In the genomic region with DNA sequence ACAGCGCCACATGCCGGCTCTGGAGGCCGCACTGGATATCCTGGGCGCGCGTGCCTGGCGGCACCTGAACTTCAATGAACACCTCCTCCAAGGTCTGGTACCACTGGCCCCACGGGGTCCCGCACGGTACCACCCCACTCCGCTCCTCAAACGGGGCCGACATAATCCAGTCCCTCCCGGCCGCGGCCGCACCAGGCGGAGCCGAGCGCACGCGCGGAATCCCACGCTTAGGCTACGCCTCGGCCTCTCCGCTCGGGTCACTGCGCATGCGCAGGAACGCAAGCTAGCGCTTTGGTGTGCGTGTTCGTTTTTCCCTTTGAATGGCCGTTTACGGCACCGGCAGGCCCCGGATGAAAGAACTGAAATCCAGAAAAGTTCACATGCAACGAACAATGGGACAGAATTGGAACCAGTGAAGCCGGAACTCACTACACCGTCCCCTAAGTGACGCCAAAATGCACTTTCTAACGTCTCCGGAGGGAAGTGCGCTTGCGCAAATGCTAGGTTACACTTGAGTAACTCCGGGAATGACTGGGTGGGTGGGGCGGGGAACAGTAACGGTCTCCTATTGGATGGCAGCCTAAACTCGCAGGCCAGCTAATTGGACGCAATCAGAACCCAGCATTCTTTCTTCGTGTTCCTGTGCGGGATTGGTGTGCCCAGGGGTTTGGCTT, we compare ENCODE assay signal across 8 cellular contexts. TPM values are rescaled to one million over a fixed set of nuclear protein-coding genes. Genes with fewer than 3 reads are reported as not detected.
A peak's percentile ranks its signal among the peaks of the same experiment; 100 is the strongest.
DNase-seq lines count a peak whose midpoint lies in the region; ATAC-seq, FAIRE-seq and TF ChIP-seq lines count a peak whose summit lies in the region.

A gene with protein sequence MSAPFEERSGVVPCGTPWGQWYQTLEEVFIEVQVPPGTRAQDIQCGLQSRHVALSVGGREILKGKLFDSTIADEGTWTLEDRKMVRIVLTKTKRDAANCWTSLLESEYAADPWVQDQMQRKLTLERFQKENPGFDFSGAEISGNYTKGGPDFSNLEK (minus strand): TSS at position 215 of the 674 bp plus-strand sequence. CDS start 52 bp downstream, at position 163.

- no peaks in the 10 kb centered on the region for H3K9me3 Mint-ChIP-seq in T-cell

- H3K36me3 ChIP-seq in adrenal gland (replicated peaks in 1 of 2) (peaks cover 0 to under 1% of the 10 kb centered on the region in 2 donors), heart right ventricle (peaks cover 0 to 19% (median 7%) of the 10 kb centered on the region in 9 donors), upper lobe of right lung (peaks cover 14% of the 10 kb centered on the region)

- TF ChIP-seq POLR2A in GM12891 (IDR thresholded peaks at IDR 0.05; ENCODE audit: low read depth, low read length), result peak; percentile 95
- TF ChIP-seq POLR2A in adrenal gland (IDR thresholded peaks at IDR 0.05), result peak; percentile 67 to 85

- 0 to 2% (median 1%) methylated on average over 13 to 53 of the region's 53 CpGs for WGBS in adrenal gland, 4 donors
- WGBS in heart right ventricle, 2 donors, result 0 to 1% methylated on average over 53 of the region's 53 CpGs

- H3K4me1 ChIP-seq in adrenal gland (replicated peaks in 1 of 2) (peaks cover 16 to 38% of the 10 kb centered on the region in 2 donors), heart right ventricle (peaks cover 6 to 37% (median 30%) of the 10 kb centered on the region in 9 donors), upper lobe of right lung (peaks cover 20% of the 10 kb centered on the region)

- peak; percentile 99 for FAIRE-seq in GM12891 (lab: Jason Lieb, UNC)

- peaks cover 14% of the 10 kb centered on the region for H3K36me3 Mint-ChIP-seq in T-cell

- POLR2A ChIA-PET in T-cell (lab: Charles Lee), result interaction anchor here (0.6 to 3.2 kb wide), 10 partner anchors 12 to 49 kb away, joined by 3 to 29 read pairs (median 6); a partner anchor contains a TSS

- H3K4me3 ChIP-seq in adrenal gland (peak within 1 kb of the TSS; percentile 7 to 73 (median 50)), heart right ventricle (peak within 1 kb of the TSS; percentile 64 to 98 (median 81)), upper lobe of right lung (peak within 1 kb of the TSS; percentile 70)

- intact Hi-C loops in adrenal gland (cut with DNase I) (loop anchor here in 1 of 2 donors (5.0 kb wide), 1 partner anchor 47 kb away; a partner anchor contains a TSS), heart right ventricle (cut with DNase I) (loop anchor here in 8 of 10 donors (1.0 to 10.0 kb wide), 8 partner anchors 21 to 47 kb away; a partner anchor contains a TSS), posterior cingulate gyrus (cut with DNase I) (loop anchor here (1.0 kb wide), 1 partner anchor 45 kb away; a partner anchor contains a TSS), upper lobe of right lung (cut with DNase I) (no loop called here)

- H3K9me3 ChIP-seq in adrenal gland (replicated peaks in 1 of 3) (no peaks in the 10 kb centered on the region), heart right ventricle (no peaks in the 10 kb centered on the region), upper lobe of right lung (no peaks in the 10 kb centered on the region)

- CTCF ChIA-PET in T-cell (lab: Charles Lee), result interaction anchor here (0.6 to 3.7 kb wide), 18 partner anchors 9 to 52 kb away, joined by 3 to 55 read pairs (median 6); a partner anchor contains a TSS

- peak within 1 kb of the TSS; percentile 93 to 98 (median 96) for H3K4me3 Mint-ChIP-seq in T-cell

- DNase-seq in GM12891 (ENCODE audit: insufficient read length, low spot score) (peak; percentile 48), NCI-H1436 treated with DMSO at 0.1 percent for 48 hours (lab: John Stamatoyannopoulos, UW) (peak; percentile 96), T-cell (peak; percentile 89 to 97 (median 92)), adrenal gland (peak; percentile 95 to 99 (median 97)), heart right ventricle (peak; percentile 97 to 98), posterior cingulate gyrus (peak; percentile 90 to 99 (median 95)), upper lobe of right lung (peak; percentile 99)

- H3K27ac ChIP-seq in adrenal gland (peak within 1 kb of the TSS; percentile 89 to 98 (median 94)), heart right ventricle (peak within 1 kb of the TSS; percentile 89 to 99 (median 94)), upper lobe of right lung (peak within 1 kb of the TSS; percentile 97)

- H3K4me1 Mint-ChIP-seq in T-cell, result peaks cover 50 to 62% (median 52%) of the 10 kb centered on the region in 3 donors

- peak within 1 kb of the TSS; percentile 98 to 99 for H3K27ac Mint-ChIP-seq in T-cell

- no peaks in the 10 kb centered on the region for H3K27me3 Mint-ChIP-seq in T-cell

- H3K27me3 ChIP-seq in adrenal gland (no peaks in the 10 kb centered on the region), heart right ventricle (no peaks in the 10 kb centered on the region), upper lobe of right lung (no peaks in the 10 kb centered on the region)

- TF ChIP-seq CTCF in adrenal gland (IDR thresholded peaks at IDR 0.05) (peak in 1 of 6 experiments; percentile 30), heart right ventricle (IDR thresholded peaks at IDR 0.05) (peak in 5 of 9 donors; percentile 17 to 58 (median 46)), upper lobe of right lung (IDR thresholded peaks at IDR 0.05) (peak; percentile 12)

- ATAC-seq in HG02840 (IDR thresholded peaks at IDR 0.05; ENCODE audit: low FRiP score, unreplicated experiment), result peak; percentile 75
- ATAC-seq in T-cell (replicated peaks in 1 of 4), result peak; percentile 84 to 88 (median 86)
- ATAC-seq in heart right ventricle, result peak; percentile 95 to 98 (median 97)
- peak; percentile 96 for ATAC-seq in upper lobe of right lung

TF ChIP-seq in GM12891, 5 proteins besides CTCF, POLR2A, EP300 and RAD21:
- TF ChIP-seq POU2F2 (IDR thresholded peaks at IDR 0.05; ENCODE audit: low read depth, low read length) (0 out of 2 replicates have a peak, but pooled peaks have one; percentile 11), SPI1 (IDR thresholded peaks at IDR 0.05; ENCODE audit: low read depth, low read length) (peak; percentile 33; the same call in 1 of the 2 replicates), PAX5 (IDR thresholded peaks at IDR 0.05; ENCODE audit: insufficient read depth, low read length, severe bottlenecking) (peak; percentile 81), TAF1 (IDR thresholded peaks at IDR 0.05; ENCODE audit: low read depth, low read length) (peak; percentile 67), POLR2AphosphoS5 (IDR thresholded peaks at IDR 0.05; ENCODE audit: low read depth, low read length) (peak; percentile 95)

RNA-seq across cellular contexts. Expression of the gene that starts here (rescaled TPM):
- polyA plus RNA-seq in GM12891 (2012; ENCODE audit: low read depth, missing spikeins), result 22.6 TPM
- 10 to 100 TPM; 18.9 to 29.9 (median 29.3) TPM for total RNA-seq in T-cell
- 10 to 100 TPM in 4 of 8 donors, 1 to 10 TPM in 4; 4.0 to 28.1 (median 14.2) TPM for total RNA-seq in adrenal gland
- 1 to 10 TPM; 3.5 to 6.5 (median 4.5) TPM for polyA plus RNA-seq in adrenal gland
- 10 to 100 TPM in 8 of 10 donors, 1 to 10 TPM in 2; 9.3 to 17.1 (median 12.7) TPM for total RNA-seq in heart right ventricle
- 1 to 10 TPM; 4.0 to 4.1 TPM for polyA plus RNA-seq in heart right ventricle
- 21.8 TPM for total RNA-seq in upper lobe of right lung

Comparison
In these comparisons a context has a peak if more than half of its experiments do, and no peak if none do; other contexts are left out.
1. Peak in every context shown above with its lines: DNase-seq, ATAC-seq, H3K4me3 ChIP-seq and H3K27ac ChIP-seq.
2. DNase-seq: peak in every context shown above with its lines; median percentile 99 in upper lobe of right lung; 98 in heart right ventricle; 97 in adrenal gland; 96 in NCI-H1436 treated with DMSO at 0.1 percent for 48 hours; 95 in posterior cingulate gyrus; 92 in T-cell; 48 in GM12891.